In the genomic region with DNA sequence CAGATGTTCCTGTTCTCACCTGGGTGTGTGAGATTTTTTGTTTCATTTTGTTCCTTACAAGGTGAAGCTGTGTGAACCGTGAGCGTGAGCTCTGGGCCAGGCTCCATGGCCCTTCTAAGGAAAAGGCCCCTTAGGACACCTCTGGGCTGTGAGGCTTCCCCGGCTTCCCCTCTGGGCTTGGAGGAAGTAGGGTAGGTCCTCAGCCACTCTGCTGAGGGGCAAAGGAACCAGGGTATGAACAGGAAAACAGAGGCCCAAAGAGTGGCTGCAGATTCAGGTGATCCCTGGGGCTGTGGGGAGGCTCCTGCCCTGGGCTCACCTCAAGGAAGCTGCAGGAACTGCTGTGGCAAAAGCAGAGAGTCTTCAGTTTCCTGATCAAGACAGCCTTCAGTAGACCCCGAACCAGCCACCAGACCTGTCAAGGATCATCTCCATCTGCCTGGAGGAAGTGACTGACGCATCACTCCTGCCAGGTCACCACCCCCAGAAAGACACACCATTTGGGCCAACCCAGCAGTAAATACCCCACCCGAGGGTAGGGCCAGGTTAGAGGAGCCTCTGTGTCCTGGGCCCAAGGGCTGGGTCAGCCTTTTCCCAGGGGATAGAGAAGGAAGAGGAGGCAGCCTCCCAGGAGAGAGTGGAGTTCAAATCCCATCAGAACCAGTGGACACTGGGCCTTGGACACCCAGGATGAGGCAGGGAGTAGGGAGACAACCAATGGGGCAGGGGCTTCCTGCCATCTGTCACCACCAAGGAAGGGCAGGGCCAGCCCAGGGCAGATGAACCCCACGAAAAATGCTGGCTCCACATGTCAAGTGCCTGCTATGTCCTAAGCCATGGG, we compare ENCODE assay signal across 8 cellular contexts. TPM values are rescaled to one million over a fixed set of nuclear protein-coding genes. Genes with fewer than 3 reads are reported as not detected.
A peak's percentile ranks its signal among the peaks of the same experiment; 100 is the strongest.
DNase-seq lines count a peak whose midpoint lies in the region; ATAC-seq, FAIRE-seq and TF ChIP-seq lines count a peak whose summit lies in the region.

No MANE protein-coding gene starts in this region.

- H4K20me1 ChIP-seq in endothelial cell of umbilical vein (replicated peaks; ENCODE audit: control insufficient read depth, extremely low read depth, insufficient read depth, low read length), result no peaks in the 10 kb centered on the region

- H3K36me3 Mint-ChIP-seq in activated CD4-positive, alpha-beta T cell treated with anti-CD3 and anti-CD28 coated beads, Interleukin-2, amount 10 ng/mL, durations not matched to agents 7 days and 5 days (ENCODE audit: low read depth), result peaks cover 16% of the 10 kb centered on the region

- TF ChIP-seq CTCF in endothelial cell of umbilical vein (IDR thresholded peaks at IDR 0.05; ENCODE audit: extremely low read depth in 1 of 2, insufficient read depth in 1 of 2, low read depth in 1 of 2, low read length in 2 of 2), result no peak

- dilution Hi-C loops in endothelial cell of umbilical vein (cut with MboI; ENCODE audit: extremely low pct_ligation_motif_present, low sequenced_read_pairs), result no loop called here

- ATAC-seq in HG03457 (IDR thresholded peaks at IDR 0.05; ENCODE audit: unreplicated experiment) (no peak), HG02884 (IDR thresholded peaks at IDR 0.05; ENCODE audit: unreplicated experiment) (no peak)

- peaks cover 45% of the 10 kb centered on the region for H3K4me1 Mint-ChIP-seq in activated CD4-positive, alpha-beta T cell treated with anti-CD3 and anti-CD28 coated beads, Interleukin-2, amount 10 ng/mL, durations not matched to agents 7 days and 5 days

- H3K4me3 ChIP-seq in endothelial cell of umbilical vein (replicated peaks in 1 of 3; ENCODE audit: insufficient read depth in 1 of 3, low read depth in 1 of 3, low read length in 3 of 3) (no peak overlapping the region), skeletal muscle tissue (ENCODE audit: low read length in 3 of 3) (no peak overlapping the region)

- no peak overlapping the region for H3K9ac ChIP-seq in endothelial cell of umbilical vein (replicated peaks; ENCODE audit: extremely low read depth, insufficient read depth, low read length)
- peak overlapping the region; percentile 27 to 50 (median 32) for H3K9ac ChIP-seq in skeletal muscle tissue (ENCODE audit: low read depth in 1 of 3, low read length in 3 of 3)

- POLR2A ChIA-PET in activated CD4-positive, alpha-beta T cell treated with anti-CD3 and anti-CD28 coated beads, Interleukin-2, amount 10 ng/mL, durations not matched to agents 7 days and 5 days (lab: Charles Lee), result interaction anchor here (1.0 kb wide), 1 partner anchor 11 kb away, joined by 3 read pairs; no protein-coding TSS in a partner anchor
- POLR2A ChIA-PET in endothelial cell of umbilical vein (lab: Charles Lee), result no interaction called here

- no peaks in the 10 kb centered on the region for H3K9me3 Mint-ChIP-seq in activated CD4-positive, alpha-beta T cell treated with anti-CD3 and anti-CD28 coated beads, Interleukin-2, amount 10 ng/mL, durations not matched to agents 7 days and 5 days

- FAIRE-seq in GM19239 (lab: Jason Lieb, UNC), result peak; percentile 82
- no peak for FAIRE-seq in endothelial cell of umbilical vein (lab: Jason Lieb, UNC)

- H3K27ac ChIP-seq in endothelial cell of umbilical vein (ENCODE audit: insufficient read depth, low read depth, low read length) (peak overlapping the region; percentile 63), skeletal muscle tissue (ENCODE audit: low read depth, low read length) (peak overlapping the region; percentile 66)

- no peaks in the 10 kb centered on the region for H3K27me3 ChIP-seq in endothelial cell of umbilical vein (ENCODE audit: control insufficient read depth in 2 of 2, insufficient read depth in 2 of 2, low read length in 2 of 2)
- H3K27me3 ChIP-seq in skeletal muscle tissue (ENCODE audit: control insufficient read depth in 3 of 3, insufficient read depth in 3 of 3, low read length in 3 of 3), result no peaks in the 10 kb centered on the region

- no peaks in the 10 kb centered on the region for H3K27me3 Mint-ChIP-seq in activated CD4-positive, alpha-beta T cell treated with anti-CD3 and anti-CD28 coated beads, Interleukin-2, amount 10 ng/mL, durations not matched to agents 7 days and 5 days

- H3K36me3 ChIP-seq in endothelial cell of umbilical vein (ENCODE audit: control insufficient read depth in 2 of 2, extremely low read depth in 1 of 2, insufficient read depth in 2 of 2, low read length in 2 of 2) (peaks cover 0 to 3% of the 10 kb centered on the region in 2 experiments), skeletal muscle tissue (ENCODE audit: control insufficient read depth in 3 of 3, insufficient read depth in 3 of 3, low read length in 3 of 3) (peaks cover 3 to 7% (median 4%) of the 10 kb centered on the region in 3 donors)

- intact Hi-C loops in endothelial cell of umbilical vein (cut with micrococcal nuclease), result no loop called here

- H3K9me3 ChIP-seq in endothelial cell of umbilical vein (replicated peaks; ENCODE audit: control insufficient read depth, insufficient read depth, low read length), result no peaks in the 10 kb centered on the region
- no peaks in the 10 kb centered on the region for H3K9me3 ChIP-seq in skeletal muscle tissue (ENCODE audit: control insufficient read depth in 3 of 3, low read length in 3 of 3)

- H3K27ac Mint-ChIP-seq in activated CD4-positive, alpha-beta T cell treated with anti-CD3 and anti-CD28 coated beads, Interleukin-2, amount 10 ng/mL, durations not matched to agents 7 days and 5 days, result peak overlapping the region; percentile 95

- H3K4me3 Mint-ChIP-seq in activated CD4-positive, alpha-beta T cell treated with anti-CD3 and anti-CD28 coated beads, Interleukin-2, amount 10 ng/mL, durations not matched to agents 7 days and 5 days, result peak overlapping the region; percentile 86

- H3K79me2 ChIP-seq in endothelial cell of umbilical vein (ENCODE audit: control insufficient read depth, insufficient read depth, low read length), result no peaks in the 10 kb centered on the region

- H3K4me2 ChIP-seq in endothelial cell of umbilical vein (ENCODE audit: insufficient read depth, low read length), result no peak overlapping the region

- H3K9me1 ChIP-seq in endothelial cell of umbilical vein (replicated peaks; ENCODE audit: control insufficient read depth, extremely low read depth, insufficient read depth, low read length), result no peaks in the 10 kb centered on the region

- DNase-seq in GM19239 (ENCODE audit: insufficient read length, low spot score) (no peak), endothelial cell of umbilical vein (ENCODE audit: low read depth, low spot score) (no peak), GM19238 (ENCODE audit: insufficient read length, low spot score) (no peak), inferior parietal cortex (ENCODE audit: extremely low spot score) (no peak)
- peak; percentile 69 for DNase-seq in activated CD4-positive, alpha-beta T cell treated with anti-CD3 and anti-CD28 coated beads, Interleukin-2, amount 10 ng/mL, durations not matched to agents 7 days and 5 days

- no TSS peak for BruUV-seq in endothelial cell of umbilical vein (replicated peaks; lab: Mats Ljungman, UMichigan)

- H3K4me1 ChIP-seq in endothelial cell of umbilical vein (ENCODE audit: control insufficient read depth, extremely low read depth, insufficient read depth, low read length) (peaks cover 41% of the 10 kb centered on the region), skeletal muscle tissue (ENCODE audit: control insufficient read depth in 3 of 3, insufficient read depth in 3 of 3, low read length in 3 of 3) (peaks cover 27 to 35% (median 27%) of the 10 kb centered on the region in 3 donors)

- CTCF ChIA-PET in activated CD4-positive, alpha-beta T cell treated with anti-CD3 and anti-CD28 coated beads, Interleukin-2, amount 10 ng/mL, durations not matched to agents 7 days and 5 days (lab: Charles Lee), result interaction anchor here (0.7 to 2.0 kb wide), 7 partner anchors 12 to 450 kb away, joined by 3 to 8 read pairs (median 5); partner anchors contain the start of genes CDK9, ST6GALNAC4 and TOR2A
- CTCF ChIA-PET in endothelial cell of umbilical vein (lab: Charles Lee), result interaction anchor here (1.1 kb wide), 1 partner anchor 11 kb away, joined by 3 read pairs; the partner anchor contains the start of gene ST6GALNAC4

- no peak for TF ChIP-seq POLR2A in endothelial cell of umbilical vein (IDR thresholded peaks at IDR 0.05; ENCODE audit: low read depth, low read length)

- no peak overlapping the region for H2AFZ ChIP-seq in endothelial cell of umbilical vein (ENCODE audit: low read depth, low read length)

RNA-seq across cellular contexts. Expression of gene ST6GALNAC6, which starts 5.7 kb away (rescaled TPM):
- total RNA-seq in activated CD4-positive, alpha-beta T cell treated with anti-CD3 and anti-CD28 coated beads, Interleukin-2, amount 10 ng/mL, durations not matched to agents 7 days and 5 days, result 100 to 1,000 TPM; 100 to 122 TPM
- total RNA-seq in endothelial cell of umbilical vein (43.0 and 43.5 TPM in 2 replicates), skeletal muscle tissue (33.9 TPM)
- 78.9 and 93.6 TPM in 2 replicates for polyA plus RNA-seq in endothelial cell of umbilical vein
- polyA plus RNA-seq in endothelial cell of umbilical vein (2011; cell fraction: cytosol; rRNA removed), result 43.5 and 55.9 TPM in 2 replicates
- 78.4 and 100.0 TPM in 2 replicates for polyA plus RNA-seq in endothelial cell of umbilical vein (2011; cell fraction: nucleus; rRNA removed)
- polyA plus RNA-seq in endothelial cell of umbilical vein (2012), result 27.3 and 41.2 TPM in 2 replicates
- polyA minus RNA-seq in endothelial cell of umbilical vein, result 50.1 and 50.4 TPM in 2 replicates
- 17.7 TPM for polyA minus RNA-seq in endothelial cell of umbilical vein (2011; cell fraction: cytosol; rRNA and poly(A)+ RNA removed)
- 20.0 and 24.0 TPM in 2 replicates for polyA minus RNA-seq in endothelial cell of umbilical vein (2011; cell fraction: nucleus; rRNA and poly(A)+ RNA removed)

RNA-seq across cellular contexts. Expression of gene ST6GALNAC4, which starts 11.7 kb away (rescaled TPM):
- total RNA-seq in activated CD4-positive, alpha-beta T cell treated with anti-CD3 and anti-CD28 coated beads, Interleukin-2, amount 10 ng/mL, durations not matched to agents 7 days and 5 days, result 10 to 100 TPM; 16.8 to 22.4 TPM
- total RNA-seq in endothelial cell of umbilical vein (38.1 and 45.9 TPM in 2 replicates), skeletal muscle tissue (23.5 TPM)
- 85.3 and 108 TPM in 2 replicates for polyA plus RNA-seq in endothelial cell of umbilical vein
- 44.2 and 64.3 TPM in 2 replicates for polyA plus RNA-seq in endothelial cell of umbilical vein (2011; cell fraction: cytosol; rRNA removed)
- polyA plus RNA-seq in endothelial cell of umbilical vein (2011; cell fraction: nucleus; rRNA removed), result 38.1 and 41.5 TPM in 2 replicates
- 39.9 and 49.4 TPM in 2 replicates for polyA plus RNA-seq in endothelial cell of umbilical vein (2012)
- polyA minus RNA-seq in endothelial cell of umbilical vein, result 38.1 and 51.5 TPM in 2 replicates
- 129 TPM for polyA minus RNA-seq in endothelial cell of umbilical vein (2011; cell fraction: cytosol; rRNA and poly(A)+ RNA removed)
- 19.7 and 26.7 TPM in 2 replicates for polyA minus RNA-seq in endothelial cell of umbilical vein (2011; cell fraction: nucleus; rRNA and poly(A)+ RNA removed)

RNA-seq across cellular contexts. Expression of gene PIP5KL1, which starts 25.5 kb away (rescaled TPM):
- total RNA-seq in activated CD4-positive, alpha-beta T cell treated with anti-CD3 and anti-CD28 coated beads, Interleukin-2, amount 10 ng/mL, durations not matched to agents 7 days and 5 days, result 1 to 10 TPM; 2.5 to 4.1 TPM
- total RNA-seq in endothelial cell of umbilical vein, result 2.9 and 3.8 TPM in 2 replicates
- polyA plus RNA-seq in endothelial cell of umbilical vein, result 1.5 and 2.3 TPM in 2 replicates
- 0.28 and 0.87 TPM in 2 replicates for polyA plus RNA-seq in endothelial cell of umbilical vein (2011; cell fraction: cytosol; rRNA removed)
- 5.1 and 6.2 TPM in 2 replicates for polyA plus RNA-seq in endothelial cell of umbilical vein (2011; cell fraction: nucleus; rRNA removed)
- polyA plus RNA-seq in endothelial cell of umbilical vein (2012), result 0.56 and 1.3 TPM in 2 replicates
- 0.42 and 0.83 TPM in 2 replicates for polyA minus RNA-seq in endothelial cell of umbilical vein
- polyA minus RNA-seq in endothelial cell of umbilical vein (2011; cell fraction: cytosol; rRNA and poly(A)+ RNA removed), result 4.0 TPM
- 1.6 and 1.8 TPM in 2 replicates for polyA minus RNA-seq in endothelial cell of umbilical vein (2011; cell fraction: nucleus; rRNA and poly(A)+ RNA removed)
- not detected for total RNA-seq in skeletal muscle tissue

RNA-seq across cellular contexts. Expression of gene AK1, which starts 27.6 kb away (rescaled TPM):
- total RNA-seq in activated CD4-positive, alpha-beta T cell treated with anti-CD3 and anti-CD28 coated beads, Interleukin-2, amount 10 ng/mL, durations not matched to agents 7 days and 5 days, result 10 to 100 TPM; 53.7 to 62.3 TPM
- total RNA-seq in endothelial cell of umbilical vein, result 113 and 115 TPM in 2 replicates
- 148 and 157 TPM in 2 replicates for polyA plus RNA-seq in endothelial cell of umbilical vein
- 189 and 191 TPM in 2 replicates for polyA plus RNA-seq in endothelial cell of umbilical vein (2011; cell fraction: cytosol; rRNA removed)
- polyA plus RNA-seq in endothelial cell of umbilical vein (2011; cell fraction: nucleus; rRNA removed), result 108 and 134 TPM in 2 replicates
- 173 and 181 TPM in 2 replicates for polyA plus RNA-seq in endothelial cell of umbilical vein (2012)
- 33.5 and 35.7 TPM in 2 replicates for polyA minus RNA-seq in endothelial cell of umbilical vein
- 36.3 TPM for polyA minus RNA-seq in endothelial cell of umbilical vein (2011; cell fraction: cytosol; rRNA and poly(A)+ RNA removed)
- 5.2 TPM in 2 replicates for polyA minus RNA-seq in endothelial cell of umbilical vein (2011; cell fraction: nucleus; rRNA and poly(A)+ RNA removed)
- total RNA-seq in skeletal muscle tissue, result 359 TPM

RNA-seq across cellular contexts. Expression of gene DPM2, which starts 32.5 kb away (rescaled TPM):
- total RNA-seq in activated CD4-positive, alpha-beta T cell treated with anti-CD3 and anti-CD28 coated beads, Interleukin-2, amount 10 ng/mL, durations not matched to agents 7 days and 5 days, result 10 to 100 TPM; 79.9 to 80.4 TPM
- 41.9 and 47.9 TPM in 2 replicates for total RNA-seq in endothelial cell of umbilical vein
- polyA plus RNA-seq in endothelial cell of umbilical vein, result 63.9 and 85.0 TPM in 2 replicates
- 45.5 and 45.9 TPM in 2 replicates for polyA plus RNA-seq in endothelial cell of umbilical vein (2011; cell fraction: cytosol; rRNA removed)
- polyA plus RNA-seq in endothelial cell of umbilical vein (2011; cell fraction: nucleus; rRNA removed), result 31.6 and 39.0 TPM in 2 replicates
- 38.9 and 45.4 TPM in 2 replicates for polyA plus RNA-seq in endothelial cell of umbilical vein (2012)
- 39.8 and 52.5 TPM in 2 replicates for polyA minus RNA-seq in endothelial cell of umbilical vein
- polyA minus RNA-seq in endothelial cell of umbilical vein (2011; cell fraction: cytosol; rRNA and poly(A)+ RNA removed), result 59.2 TPM
- 26.8 and 33.0 TPM in 2 replicates for polyA minus RNA-seq in endothelial cell of umbilical vein (2011; cell fraction: nucleus; rRNA and poly(A)+ RNA removed)
- total RNA-seq in skeletal muscle tissue, result 7.3 TPM
